10 cellular contexts compared by ENCODE assay signal in genomic region chr2:40786636-40787035, GRCh38.
"Had no signal": no experiment of that assay in that cellular context is flagged by ENCODE, and none has a peak within 500 bp of the region (broad histone marks: within the 10 kb centered on the region; RNA-seq: fewer than 3 reads in every experiment).

No MANE protein-coding gene starts in this region.

- H3K27ac ChIP-seq: GM23248, HL-60, KMS-11 had no signal

- H3K9ac ChIP-seq: GM23248, KMS-11 had no signal

- ATAC-seq: HCT116, HepG2 had no signal

- H3K9me3 ChIP-seq: HAP-1 had no signal

- H2AFZ ChIP-seq: GM23248 had no signal

- DNase-seq: GM23248, H7, HFFc6, KBM-7 had no signal

- H3K4me2 ChIP-seq: KMS-11 had no signal

- H3K36me3 ChIP-seq: HAP-1 had no signal

- H3K4me1 ChIP-seq: HAP-1 had no signal

- FAIRE-seq: H1, HepG2 had no signal

- H3K4me3 ChIP-seq: GM23248, HAP-1 had no signal
